ENCODE assay signal across 23 cellular contexts in the genomic region with DNA sequence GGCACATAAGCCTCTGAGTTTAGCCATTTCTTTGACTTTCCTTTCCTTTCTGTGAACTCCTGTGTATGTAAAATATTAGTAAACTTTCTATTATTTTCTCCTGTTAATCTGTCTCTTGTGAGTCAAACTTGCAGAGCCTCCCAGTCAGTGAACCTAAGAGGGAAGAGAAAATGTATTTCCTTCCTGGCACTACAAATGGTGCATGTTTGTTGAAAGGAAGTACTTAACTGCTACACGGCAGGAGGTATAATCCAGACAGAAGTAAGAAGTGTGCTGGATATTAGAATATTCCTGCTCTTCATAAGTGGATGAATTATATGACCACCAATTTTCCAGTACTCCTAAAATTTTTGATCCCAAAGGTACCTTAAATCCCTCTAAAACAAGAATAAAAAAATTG. TPM values are rescaled to one million over a fixed set of nuclear protein-coding genes. Genes with fewer than 3 reads are reported as not detected.
DNase-seq lines count a peak whose midpoint lies in the region; ATAC-seq and TF ChIP-seq lines count a peak whose summit lies in the region.
"Had no signal": no experiment of that assay in that cellular context is flagged by ENCODE, and none has a peak within 500 bp of the region (broad histone marks: within the 10 kb centered on the region; RNA-seq: fewer than 3 reads in every experiment).

No MANE protein-coding gene starts in this region.

- BruUV-seq in A673 (replicated peaks; lab: Mats Ljungman, UMichigan) = no TSS peak

- H3K4me3 ChIP-seq in A673 (ENCODE audit: low read depth, low read length, poor library complexity, severe bottlenecking) (no peak overlapping the region), GM23338 (no peak overlapping the region), lower lobe of right lung (no peak overlapping the region), hepatocyte (no peak overlapping the region)
- H3K4me3 ChIP-seq: Peyer's patch had no signal

- peaks cover 8% of the 10 kb centered on the region; the same call in 2 of the 3 replicates for H3K9me3 Mint-ChIP-seq in GM23338

- no peaks in the 10 kb centered on the region for H3F3A ChIP-seq in GM23338 (replicated peaks; ENCODE audit: low read depth)

- no peaks in the 10 kb centered on the region for H4K20me1 ChIP-seq in GM23338 (replicated peaks; ENCODE audit: insufficient read depth)
- H4K20me1 ChIP-seq in hepatocyte (ENCODE audit: insufficient read depth, poor library complexity, severe bottlenecking) = no peaks in the 10 kb centered on the region

- WGBS in hepatocyte (ENCODE audit: low lambda C conversion rate, missing lambda C conversion rate) = 57% methylated on average over 1 of the region's 1 CpG

- H2AFZ ChIP-seq in GM23338 (no peak overlapping the region), hepatocyte (no peak overlapping the region)

- H3K36me3 ChIP-seq in A673 (ENCODE audit: insufficient read depth, low read length, poor library complexity, severe bottlenecking) = no peaks in the 10 kb centered on the region
- no peaks in the 10 kb centered on the region; the same call in 1 of the 2 replicates for H3K36me3 ChIP-seq in GM23338 (ENCODE audit: insufficient read depth)
- no peaks in the 10 kb centered on the region for H3K36me3 ChIP-seq in lower lobe of right lung
- no peaks in the 10 kb centered on the region for H3K36me3 ChIP-seq in hepatocyte (replicated peaks; ENCODE audit: insufficient read depth, low read depth)
- H3K36me3 ChIP-seq: BE2C, Peyer's patch had no signal

- CTCF ChIA-PET in A673 (lab: Charles Lee) = no interaction called here

- no peaks in the 10 kb centered on the region for H3K27me3 ChIP-seq in A673 (replicated peaks; ENCODE audit: insufficient read depth, low read depth, low read length, poor library complexity)
- no peaks in the 10 kb centered on the region for H3K27me3 ChIP-seq in GM23338 (ENCODE audit: insufficient read depth)
- no peaks in the 10 kb centered on the region for H3K27me3 ChIP-seq in lower lobe of right lung (ENCODE audit: low read depth)
- no peaks in the 10 kb centered on the region for H3K27me3 ChIP-seq in hepatocyte
- H3K27me3 ChIP-seq: Peyer's patch had no signal

- no peak for TF ChIP-seq CTCF in A673 (conservative IDR thresholded peaks at IDR 0.05; ENCODE audit: low read depth, low read length)
- TF ChIP-seq CTCF in GM23338 (conservative IDR thresholded peaks at IDR 0.05; ENCODE audit: low read depth in 2 of 2) = no peak
- TF ChIP-seq CTCF in lower lobe of right lung (IDR thresholded peaks at IDR 0.05) = no peak
- TF ChIP-seq CTCF in hepatocyte (IDR thresholded peaks at IDR 0.05; ENCODE audit: poor library complexity) = no peak

- H3K4me1 ChIP-seq in A673 (ENCODE audit: insufficient read depth, low read length, poor library complexity, severe bottlenecking) (peaks cover 19% of the 10 kb centered on the region), GM23338 (ENCODE audit: insufficient read depth) (no peaks in the 10 kb centered on the region), lower lobe of right lung (no peaks in the 10 kb centered on the region), hepatocyte (ENCODE audit: insufficient read depth) (no peaks in the 10 kb centered on the region)
- H3K4me1 ChIP-seq: BE2C, Peyer's patch had no signal

- H3K79me2 ChIP-seq in GM23338 (replicated peaks; ENCODE audit: insufficient read depth) = no peaks in the 10 kb centered on the region
- H3K79me2 ChIP-seq in hepatocyte = no peaks in the 10 kb centered on the region

- H3K4me3 Mint-ChIP-seq in GM23338 = no peak overlapping the region
- H3K4me3 Mint-ChIP-seq: CD8-positive, alpha-beta memory T cell had no signal

- H3K4me2 ChIP-seq in GM23338 (no peak overlapping the region), hepatocyte (no peak overlapping the region)
- H3K4me2 ChIP-seq: SK-N-SH had no signal

- H3K27me3 Mint-ChIP-seq in GM23338 (ENCODE audit: insufficient read depth, low read depth, poor library complexity) = peaks cover 1% of the 10 kb centered on the region

- H3K4me1 Mint-ChIP-seq in GM23338 = peaks cover 16% of the 10 kb centered on the region
- H3K4me1 Mint-ChIP-seq: CD14-positive monocyte; CD8-positive, alpha-beta memory T cell had no signal

- H3K9me3 ChIP-seq in A673 (ENCODE audit: low read depth, low read length, poor library complexity, severe bottlenecking) = peaks cover 5% of the 10 kb centered on the region
- no peaks in the 10 kb centered on the region for H3K9me3 ChIP-seq in lower lobe of right lung
- H3K9me3 ChIP-seq in hepatocyte (ENCODE audit: low read depth) = no peaks in the 10 kb centered on the region
- H3K9me3 ChIP-seq: BE2C, Peyer's patch, SK-N-SH had no signal

- POLR2A ChIA-PET in A673 (lab: Charles Lee; ENCODE audit: low non-redundant PET) = no interaction called here

- H3K27ac ChIP-seq in A673 (ENCODE audit: low read depth, low read length, poor library complexity, severe bottlenecking) = peak overlapping the region; percentile 57
- H3K27ac ChIP-seq in GM23338 (ENCODE audit: low read depth) = no peak overlapping the region
- H3K27ac ChIP-seq in lower lobe of right lung = peak overlapping the region; percentile 53
- H3K27ac ChIP-seq in hepatocyte = no peak overlapping the region
- H3K27ac ChIP-seq: Peyer's patch had no signal

- 0 out of 2 replicates have a peak overlapping the region, but pooled peaks have one; percentile 21 for H3K27ac Mint-ChIP-seq in GM23338
- H3K27ac Mint-ChIP-seq: CD14-positive monocyte; CD8-positive, alpha-beta memory T cell had no signal

- no peaks in the 10 kb centered on the region for H3K9me2 ChIP-seq in GM23338 (ENCODE audit: insufficient read depth)
- H3K9me2 ChIP-seq in hepatocyte (replicated peaks; ENCODE audit: insufficient read depth) = no peaks in the 10 kb centered on the region
- H3K9me2 ChIP-seq: SK-N-SH had no signal

- intact Hi-C loops in A673 (cut with micrococcal nuclease; ENCODE audit: unreplicated experiment) = no loop called here
- intact Hi-C loops in lower lobe of right lung (cut with DNase I) = no loop called here

- DNase-seq in A673 (ENCODE audit: low spot score) = peak; percentile 88
- no peak for DNase-seq in GM23338 (ENCODE audit: low spot score)
- DNase-seq in dermis blood vessel endothelial cell = peak; percentile 22
- no peak for DNase-seq in lower lobe of right lung
- DNase-seq in hepatocyte (ENCODE audit: low spot score) = no peak
- DNase-seq in NCI-H1694 treated with DMSO at 0.1 percent for 48 hours (lab: John Stamatoyannopoulos, UW) = no peak
- DNase-seq in NCI-H1930 (lab: John Stamatoyannopoulos, UW) = no peak
- DNase-seq: BE2C; CD8-positive, alpha-beta memory T cell; DMS153; DND-41; H7; IMR-90; KG1; MM.1S; NCI-H2081; NCI-H2227 treated with DMSO at 0.1 percent for 48 hours; NCI-H526 treated with DMSO at 0.1 percent for 48 hours; Peyer's patch; SIG-M5; SK-N-SH; SW 1271 had no signal

- no peaks in the 10 kb centered on the region for H3K36me3 Mint-ChIP-seq in GM23338 (ENCODE audit: low read depth)
- H3K36me3 Mint-ChIP-seq: CD14-positive monocyte; CD8-positive, alpha-beta memory T cell had no signal

- ATAC-seq in GM23338 = no peak
- no peak for ATAC-seq in lower lobe of right lung

TF ChIP-seq in GM23338, 12 proteins besides CTCF, POLR2A, EP300 and RAD21 (continues in another document):
- TF ChIP-seq ZNF114 (CRISPR knock-in tag; IDR thresholded peaks at IDR 0.05) = no peak
- no peak for TF ChIP-seq EZH2phosphoT487 (IDR thresholded peaks at IDR 0.05; ENCODE audit: unreplicated experiment)
- no peak for TF ChIP-seq POLR2AphosphoS5 (IDR thresholded peaks at IDR 0.05; ENCODE audit: low read depth)
- no peak for TF ChIP-seq EZH2 (IDR thresholded peaks at IDR 0.05; ENCODE audit: low read depth, unreplicated experiment)
- no peak for TF ChIP-seq NANOG (IDR thresholded peaks at IDR 0.05; ENCODE audit: borderline replicate concordance)

RNA-seq across cellular contexts. Expression of a gene that starts 23.0 kb away (rescaled TPM):
- 17.0 and 21.0 TPM in 2 replicates for total RNA-seq in A673 (2021)
- total RNA-seq in GM23338 (2014; rRNA removed; shearing (Covaris generic)) = 30.4 and 34.5 TPM in 2 replicates
- 34.5 and 35.3 TPM in 2 replicates for polyA plus RNA-seq in GM23338 (2016; fragmentation: Nextera tagmentation; extraction: Ambion mirVana)
- 335 and 345 TPM in 2 replicates for total RNA-seq in dermis blood vessel endothelial cell
- total RNA-seq in lower lobe of right lung = 208 TPM
- total RNA-seq in hepatocyte = 343 and 365 TPM in 2 replicates
- polyA plus RNA-seq in hepatocyte = 328 and 341 TPM in 2 replicates

Comparison
In these comparisons a context has a peak if more than half of its experiments do, and no peak if none do; other contexts are left out.
1. DNase-seq: peak in A673 (single experiment) and dermis blood vessel endothelial cell (single experiment); none in GM23338 (single experiment), lower lobe of right lung (single experiment), hepatocyte (single experiment), NCI-H1694 treated with DMSO at 0.1 percent for 48 hours (single experiment) and NCI-H1930 (0 of 2).
2. H3K27ac ChIP-seq: peak in A673 (single experiment) and lower lobe of right lung (single experiment); none in GM23338 (single experiment) and hepatocyte (single experiment).